Comparison of ENCODE assay signal across 24 cellular contexts in the genomic region with DNA sequence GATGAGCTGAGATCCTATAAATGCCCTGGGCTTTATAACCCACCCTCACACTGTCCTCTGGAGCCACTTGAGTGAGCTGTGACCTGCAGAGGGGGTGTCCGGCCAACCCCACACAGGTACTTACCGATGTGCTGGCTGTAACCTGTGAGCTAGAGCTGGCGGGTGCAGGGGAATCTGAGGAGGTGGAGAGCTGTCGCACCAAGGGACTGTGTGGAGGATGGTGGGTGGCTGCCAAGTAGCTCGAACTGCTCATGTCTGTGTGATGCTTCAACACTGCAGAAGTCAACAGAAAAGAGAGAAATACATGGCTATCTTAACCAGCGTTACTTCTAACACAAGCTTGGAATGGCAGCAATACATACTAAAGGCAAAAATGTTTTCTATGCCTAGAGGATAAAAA. TPM values are rescaled to one million over a fixed set of nuclear protein-coding genes. Genes with fewer than 3 reads are reported as not detected.
DNase-seq lines count a peak whose midpoint lies in the region; FAIRE-seq and TF ChIP-seq lines count a peak whose summit lies in the region.
"Had no signal": no experiment of that assay in that cellular context is flagged by ENCODE, and none has a peak within 500 bp of the region (broad histone marks: within the 10 kb centered on the region; RNA-seq: fewer than 3 reads in every experiment).

No MANE protein-coding gene starts in this region.

- intact Hi-C loops in CD4-positive, alpha-beta memory T cell (cut with micrococcal nuclease), result no loop called here
- intact Hi-C loops in dorsolateral prefrontal cortex (cut with DNase I), result no loop called here

- H3K9me3 Mint-ChIP-seq in CD4-positive, alpha-beta memory T cell, result peaks cover 0 to 4% (median 0%) of the 10 kb centered on the region in 8 donors
- no peaks in the 10 kb centered on the region for H3K9me3 Mint-ChIP-seq in progenitor cell of endocrine pancreas (ENCODE audit: low read depth)
- H3K9me3 Mint-ChIP-seq: brain, naive B cell had no signal

- H2AFZ ChIP-seq in hepatocyte, result no peak overlapping the region

- no peak for TF ChIP-seq CTCF in dorsolateral prefrontal cortex (IDR thresholded peaks at IDR 0.05 in 54 of 56, conservative IDR thresholded peaks at IDR 0.05 in 2 of 56; ENCODE audit: low read depth in 1 of 56, partially characterized antibody in 56 of 56)
- TF ChIP-seq CTCF in progenitor cell of endocrine pancreas (IDR thresholded peaks at IDR 0.05; ENCODE audit: unreplicated experiment), result no peak
- TF ChIP-seq CTCF in hepatocyte (IDR thresholded peaks at IDR 0.05; ENCODE audit: poor library complexity), result no peak

- FAIRE-seq in HTR-8/SVneo (lab: Jason Lieb, UNC), result peak; percentile 69
- FAIRE-seq: colon, endometrium, GM12891 had no signal

- peaks cover 92% of the 10 kb centered on the region for H3K36me3 ChIP-seq in CD4-positive, alpha-beta memory T cell (ENCODE audit: insufficient read depth, low read length)
- peaks cover 5% of the 10 kb centered on the region for H3K36me3 ChIP-seq in hepatocyte (replicated peaks; ENCODE audit: insufficient read depth, low read depth)
- H3K36me3 ChIP-seq in effector memory CD4-positive, alpha-beta T cell (ENCODE audit: control insufficient read depth, insufficient read depth, low read length), result peaks cover 77% of the 10 kb centered on the region

- peak overlapping the region in 5 of 7 donors; percentile 3 to 79 (median 56) for H3K27ac Mint-ChIP-seq in CD4-positive, alpha-beta memory T cell
- H3K27ac Mint-ChIP-seq in progenitor cell of endocrine pancreas, result peak overlapping the region; percentile 81

- H3K27ac ChIP-seq in CD4-positive, alpha-beta memory T cell (ENCODE audit: low read depth, low read length), result no peak overlapping the region
- H3K27ac ChIP-seq in dorsolateral prefrontal cortex, result peak overlapping the region in 26 of 59 donors; percentile 0 to 64 (median 38)
- no peak overlapping the region for H3K27ac ChIP-seq in hepatocyte
- H3K27ac ChIP-seq in effector memory CD4-positive, alpha-beta T cell (ENCODE audit: insufficient read depth, low read length, poor library complexity, severe bottlenecking), result no peak overlapping the region
- H3K27ac ChIP-seq: ovary, right lobe of liver had no signal

- H3K4me2 ChIP-seq in hepatocyte, result no peak overlapping the region

- DNase-seq in CD4-positive, alpha-beta memory T cell, result no peak
- DNase-seq in HTR-8/SVneo (ENCODE audit: insufficient read length, low spot score), result no peak
- peak in 7 of 10 donors; percentile 55 to 83 (median 74) for DNase-seq in dorsolateral prefrontal cortex
- DNase-seq in progenitor cell of endocrine pancreas (ENCODE audit: low spot score, unreplicated experiment), result no peak
- DNase-seq in superior temporal gyrus (ENCODE audit: extremely low spot score), result no peak
- no peak for DNase-seq in hepatocyte (ENCODE audit: low spot score)
- DNase-seq in effector memory CD4-positive, alpha-beta T cell, result no peak
- DNase-seq: activated T-cell treated with anti-CD3 and anti-CD28 coated beads, Interleukin-2, amount 50 U/mL, for 48 hours; Karpas-422; mesendoderm; MV-4-11; naive B cell; NCI-H187; NCI-H82; right lobe of liver had no signal

- H3K4me3 ChIP-seq in CD4-positive, alpha-beta memory T cell (ENCODE audit: low read length in 2 of 2), result no peak overlapping the region
- no peak overlapping the region for H3K4me3 ChIP-seq in dorsolateral prefrontal cortex
- H3K4me3 ChIP-seq in hepatocyte, result no peak overlapping the region
- no peak overlapping the region for H3K4me3 ChIP-seq in effector memory CD4-positive, alpha-beta T cell (ENCODE audit: insufficient read depth, low read depth, low read length, poor library complexity, severe bottlenecking)
- H3K4me3 ChIP-seq: ovary, right lobe of liver had no signal

- no peaks in the 10 kb centered on the region for H3K9me2 ChIP-seq in hepatocyte (replicated peaks; ENCODE audit: insufficient read depth)

- POLR2A ChIA-PET in CD4-positive, alpha-beta memory T cell (lab: Charles Lee; ENCODE audit: partially characterized antibody), result interaction anchor here (1.0 to 1.8 kb wide), 2 partner anchors 149 to 155 kb away, joined by 3 to 5 read pairs; partner anchors contain the start of gene KANSL1

- H3K4me3 Mint-ChIP-seq in CD4-positive, alpha-beta memory T cell, result no peak overlapping the region
- H3K4me3 Mint-ChIP-seq in progenitor cell of endocrine pancreas (ENCODE audit: low read depth), result no peak overlapping the region
- H3K4me3 Mint-ChIP-seq: brain, naive B cell had no signal

- H4K20me1 ChIP-seq in hepatocyte (ENCODE audit: insufficient read depth, poor library complexity, severe bottlenecking), result peaks cover 12% of the 10 kb centered on the region

- H3K4me1 ChIP-seq in CD4-positive, alpha-beta memory T cell (ENCODE audit: insufficient read depth, low read length), result peaks cover 7% of the 10 kb centered on the region
- H3K4me1 ChIP-seq in hepatocyte (ENCODE audit: insufficient read depth), result peaks cover 10% of the 10 kb centered on the region
- H3K4me1 ChIP-seq in effector memory CD4-positive, alpha-beta T cell (ENCODE audit: control insufficient read depth, insufficient read depth, low read length, poor library complexity, severe bottlenecking), result no peaks in the 10 kb centered on the region
- H3K4me1 ChIP-seq: right lobe of liver had no signal

- WGBS in hepatocyte (ENCODE audit: low lambda C conversion rate, missing lambda C conversion rate), result 97% methylated on average over 6 of the region's 6 CpGs

- peaks cover 8 to 15% (median 10%) of the 10 kb centered on the region in 4 donors for H3K4me1 Mint-ChIP-seq in CD4-positive, alpha-beta memory T cell
- H3K4me1 Mint-ChIP-seq in progenitor cell of endocrine pancreas (ENCODE audit: low read depth), result peaks cover 2% of the 10 kb centered on the region

- CTCF ChIA-PET in CD4-positive, alpha-beta memory T cell (lab: Charles Lee; ENCODE audit: partially characterized antibody), result interaction anchor here (1.2 to 3.3 kb wide), 5 partner anchors 9 to 176 kb away, joined by 3 to 9 read pairs (median 4); partner anchors contain the start of gene KANSL1

- no peaks in the 10 kb centered on the region for H3K27me3 ChIP-seq in CD4-positive, alpha-beta memory T cell (ENCODE audit: insufficient read depth, low read length)
- H3K27me3 ChIP-seq in dorsolateral prefrontal cortex (no peaks in the 10 kb centered on the region), hepatocyte (no peaks in the 10 kb centered on the region)
- no peaks in the 10 kb centered on the region for H3K27me3 ChIP-seq in effector memory CD4-positive, alpha-beta T cell (replicated peaks; ENCODE audit: control insufficient read depth, insufficient read depth, low read length, poor library complexity, severe bottlenecking)
- H3K27me3 ChIP-seq: ovary, right lobe of liver had no signal

- no peaks in the 10 kb centered on the region for H3K27me3 Mint-ChIP-seq in CD4-positive, alpha-beta memory T cell
- H3K27me3 Mint-ChIP-seq in progenitor cell of endocrine pancreas, result no peaks in the 10 kb centered on the region
- H3K27me3 Mint-ChIP-seq: brain, naive B cell had no signal

- H3K9me3 ChIP-seq in CD4-positive, alpha-beta memory T cell (ENCODE audit: control insufficient read depth in 1 of 2, low read length in 2 of 2), result no peaks in the 10 kb centered on the region
- no peaks in the 10 kb centered on the region for H3K9me3 ChIP-seq in hepatocyte (ENCODE audit: low read depth)
- H3K9me3 ChIP-seq in effector memory CD4-positive, alpha-beta T cell (ENCODE audit: control insufficient read depth, low read length), result no peaks in the 10 kb centered on the region
- H3K9me3 ChIP-seq: ovary, right lobe of liver had no signal

- H3K79me2 ChIP-seq in hepatocyte, result peaks cover 20% of the 10 kb centered on the region

- peaks cover 59 to 91% of the 10 kb centered on the region in 2 donors for H3K36me3 Mint-ChIP-seq in CD4-positive, alpha-beta memory T cell
- H3K36me3 Mint-ChIP-seq in progenitor cell of endocrine pancreas (ENCODE audit: insufficient read depth), result peaks cover 23% of the 10 kb centered on the region

RNA-seq across cellular contexts. Expression of gene STH, which starts 39.4 kb away (rescaled TPM):
- not detected for total RNA-seq in CD4-positive, alpha-beta memory T cell
- not detected for polyA plus RNA-seq in CD4-positive, alpha-beta memory T cell
- 10 to 100 TPM in 84 of 120 experiments, 1 to 10 TPM in 36; 1.8 to 35.0 (median 12.2) TPM for total RNA-seq in dorsolateral prefrontal cortex
- total RNA-seq in progenitor cell of endocrine pancreas, result not detected in 2 replicates
- not detected in 2 replicates for total RNA-seq in hepatocyte
- not detected in 2 replicates for polyA plus RNA-seq in hepatocyte
- total RNA-seq: fibroblast of lung, HT1080, ovary, right lobe of liver, subcutaneous adipose tissue had no signal
- polyA plus RNA-seq: adipose tissue, fibroblast of lung, ovary had no signal

Comparison
In these comparisons a context has a peak if more than half of its experiments do, and no peak if none do; other contexts are left out.
1. DNase-seq: peak in dorsolateral prefrontal cortex (7 of 10); none in CD4-positive, alpha-beta memory T cell (0 of 5), HTR-8/SVneo (single experiment), progenitor cell of endocrine pancreas (single experiment), superior temporal gyrus (single experiment), hepatocyte (single experiment) and effector memory CD4-positive, alpha-beta T cell (0 of 3).